8 cellular contexts compared by ENCODE assay signal in the genomic region with DNA sequence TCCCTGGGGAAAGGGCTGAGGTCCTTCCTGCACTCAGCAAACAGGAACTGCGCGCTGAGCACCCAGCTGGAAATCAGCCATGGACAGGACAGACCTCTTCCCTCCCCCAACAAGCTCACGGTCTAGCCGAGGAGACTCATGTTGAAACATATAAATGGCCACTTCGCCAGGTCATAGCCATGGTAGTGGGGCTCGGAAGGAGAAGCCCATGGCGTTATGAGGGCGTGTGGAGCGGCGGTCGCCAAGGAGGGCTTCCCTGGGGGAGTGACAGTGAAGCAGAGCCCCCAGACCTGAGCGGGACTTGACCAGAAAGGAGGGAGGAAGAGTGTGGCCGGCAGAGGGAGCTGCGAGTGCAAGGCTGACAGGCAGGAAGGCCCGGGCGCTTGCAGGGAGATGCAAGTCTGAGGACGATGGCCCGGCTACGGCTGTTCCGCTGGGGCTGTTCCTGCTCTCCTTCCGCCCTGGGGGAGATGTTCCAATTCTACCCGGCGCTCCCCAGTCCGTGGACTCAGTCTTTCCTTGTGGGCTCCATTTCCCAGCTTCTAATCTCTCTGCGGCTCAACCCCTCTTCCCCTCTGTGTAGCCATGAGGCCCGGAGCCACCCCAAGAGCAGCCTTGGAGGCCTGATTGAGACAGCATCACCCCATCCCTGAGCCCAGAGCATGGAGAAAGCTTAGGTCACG. TPM values are rescaled to one million over a fixed set of nuclear protein-coding genes. Genes with fewer than 3 reads are reported as not detected.
DNase-seq lines count a peak whose midpoint lies in the region; ATAC-seq and TF ChIP-seq lines count a peak whose summit lies in the region.

No MANE protein-coding gene starts in this region.

- H3K27ac Mint-ChIP-seq in CD14-positive monocyte, result peak overlapping the region; percentile 40 to 88 (median 63)
- H3K27ac Mint-ChIP-seq in activated CD4-positive, alpha-beta T cell treated with anti-CD3 and anti-CD28 coated beads for 36 hours, result peak overlapping the region; percentile 65
- peak overlapping the region; percentile 41 for H3K27ac Mint-ChIP-seq in chondrocyte (ENCODE audit: unreplicated experiment)

- CTCF ChIA-PET in activated CD4-positive, alpha-beta T cell treated with anti-CD3 and anti-CD28 coated beads for 36 hours (lab: Charles Lee), result interaction anchor here (0.6 to 2.3 kb wide), 41 partner anchors 9 to 461 kb away, joined by 3 to 11 read pairs (median 4); no protein-coding TSS in a partner anchor

- H3K4me3 Mint-ChIP-seq in CD14-positive monocyte (peak overlapping the region; percentile 80 to 93), chondrocyte (ENCODE audit: unreplicated experiment) (peak overlapping the region; percentile 81)
- peak overlapping the region; percentile 16 for H3K4me3 Mint-ChIP-seq in activated CD4-positive, alpha-beta T cell treated with anti-CD3 and anti-CD28 coated beads for 36 hours

- intact Hi-C loops in CD14-positive monocyte (cut with micrococcal nuclease) (loop anchor here in 1 of 2 donors (5.0 kb wide), 2 partner anchors 57 to 127 kb away; no protein-coding TSS in a partner anchor), left colon (cut with DNase I, micrococcal nuclease) (no loop called here)
- intact Hi-C loops in activated CD4-positive, alpha-beta T cell treated with anti-CD3 and anti-CD28 coated beads for 36 hours (cut with DNase I, micrococcal nuclease), result loop anchor here (1.0 to 5.0 kb wide), 9 partner anchors 23 to 397 kb away; no protein-coding TSS in a partner anchor

- ATAC-seq in HG02973 (IDR thresholded peaks at IDR 0.05; ENCODE audit: unreplicated experiment), result peak; percentile 56
- ATAC-seq in activated CD4-positive, alpha-beta T cell treated with anti-CD3 and anti-CD28 coated beads for 36 hours, result peak; percentile 98
- ATAC-seq in left colon, result peak; percentile 99
- no peak for ATAC-seq in HG02678 (IDR thresholded peaks at IDR 0.05; ENCODE audit: unreplicated experiment)

- H3K27me3 Mint-ChIP-seq in CD14-positive monocyte (ENCODE audit: low read depth in 3 of 3) (peaks cover 0 to 2% (median 1%) of the 10 kb centered on the region in 3 donors), chondrocyte (ENCODE audit: low read depth) (no peaks in the 10 kb centered on the region)
- H3K27me3 Mint-ChIP-seq in activated CD4-positive, alpha-beta T cell treated with anti-CD3 and anti-CD28 coated beads for 36 hours, result no peaks in the 10 kb centered on the region

- H3K36me3 Mint-ChIP-seq in CD14-positive monocyte (no peaks in the 10 kb centered on the region), chondrocyte (ENCODE audit: low read depth) (no peaks in the 10 kb centered on the region)
- H3K36me3 Mint-ChIP-seq in activated CD4-positive, alpha-beta T cell treated with anti-CD3 and anti-CD28 coated beads for 36 hours (ENCODE audit: low read depth), result no peaks in the 10 kb centered on the region

- peak; percentile 82 for TF ChIP-seq CTCF in CD14-positive monocyte (IDR thresholded peaks at IDR 0.05)
- peak; percentile 95 for TF ChIP-seq CTCF in chondrocyte (IDR thresholded peaks at IDR 0.05)

- peaks cover 16% of the 10 kb centered on the region for H3K4me1 Mint-ChIP-seq in CD14-positive monocyte
- peaks cover 9% of the 10 kb centered on the region for H3K4me1 Mint-ChIP-seq in activated CD4-positive, alpha-beta T cell treated with anti-CD3 and anti-CD28 coated beads for 36 hours
- H3K4me1 Mint-ChIP-seq in chondrocyte (ENCODE audit: low read depth), result peaks cover 8% of the 10 kb centered on the region

- H3K9me3 Mint-ChIP-seq in CD14-positive monocyte, result peaks cover 0 to 5% (median 3%) of the 10 kb centered on the region in 7 donors
- H3K9me3 Mint-ChIP-seq in activated CD4-positive, alpha-beta T cell treated with anti-CD3 and anti-CD28 coated beads for 36 hours (ENCODE audit: low read depth), result no peaks in the 10 kb centered on the region
- H3K9me3 Mint-ChIP-seq in chondrocyte (ENCODE audit: low read depth), result no peaks in the 10 kb centered on the region

- POLR2A ChIA-PET in activated CD4-positive, alpha-beta T cell treated with anti-CD3 and anti-CD28 coated beads for 36 hours (lab: Charles Lee), result no interaction called here

- peak; percentile 81 for DNase-seq in CD14-positive monocyte (ENCODE audit: low spot score)
- DNase-seq in NCI-H526 (lab: John Stamatoyannopoulos, UW), result peak; percentile 36 to 89
- DNase-seq in activated CD4-positive, alpha-beta T cell treated with anti-CD3 and anti-CD28 coated beads for 36 hours, result peak; percentile 96
- peak; percentile 95 for DNase-seq in chondrocyte (ENCODE audit: low spot score)
- DNase-seq in left colon, result peak; percentile 82 to 94
- peak; percentile 85 to 86 for DNase-seq in stimulated activated CD4-positive, alpha-beta T cell treated with anti-CD3 and anti-CD28 coated beads, Interleukin-1b, Interleukin-23, amount 100 ng/mL, for 4 hours (ENCODE audit: low read depth in 2 of 2)

RNA-seq across cellular contexts. Expression of a gene that starts 43.9 kb away (rescaled TPM):
- polyA plus RNA-seq in CD14-positive monocyte, result 1 to 10 TPM; 2.8 to 8.6 TPM
- 100 to 1,000 TPM; 151 to 184 TPM for total RNA-seq in activated CD4-positive, alpha-beta T cell treated with anti-CD3 and anti-CD28 coated beads for 36 hours
- total RNA-seq in chondrocyte (233 to 235 TPM (median 235 TPM) in 3 replicates), left colon (100 to 1,000 TPM; 110 to 114 TPM)

Comparison
In these comparisons a context has a peak if more than half of its experiments do, and no peak if none do; other contexts are left out.
1. H3K4me3 Mint-ChIP-seq: peak in every context shown above with its lines; median percentile 86 in CD14-positive monocyte; 81 in chondrocyte; 16 in activated CD4-positive, alpha-beta T cell treated with anti-CD3 and anti-CD28 coated beads for 36 hours.
2. intact Hi-C loops: an anchor here in activated CD4-positive, alpha-beta T cell treated with anti-CD3 and anti-CD28 coated beads for 36 hours (1.0 to 5.0 kb wide); none called in left colon.